ENCODE assay signal across 22 cellular contexts in the genomic region with DNA sequence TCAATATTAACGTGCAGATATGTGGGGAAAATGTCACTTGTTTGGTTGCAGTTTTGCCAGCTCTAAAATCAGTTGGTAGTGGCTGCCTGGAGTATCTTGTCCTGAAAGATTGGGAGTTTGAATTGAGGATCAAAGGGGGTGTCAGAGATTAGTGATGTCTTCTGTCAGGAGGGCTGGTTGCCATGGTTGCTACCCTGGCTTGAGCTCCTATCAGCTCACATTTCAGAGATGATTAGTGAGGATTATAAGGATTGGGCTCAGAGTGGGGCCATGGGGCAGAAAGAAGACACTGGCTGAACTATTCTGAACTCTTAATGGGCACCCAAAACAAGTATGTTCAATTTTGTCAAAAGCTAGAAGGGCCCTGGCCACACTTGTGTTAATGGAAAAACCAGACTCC.
DNase-seq lines count a peak whose midpoint lies in the region; ATAC-seq and TF ChIP-seq lines count a peak whose summit lies in the region.
"Had no signal": no experiment of that assay in that cellular context is flagged by ENCODE, and none has a peak within 500 bp of the region (broad histone marks: within the 10 kb centered on the region; RNA-seq: fewer than 3 reads in every experiment).

No MANE protein-coding gene starts in this region.

- H3K14ac ChIP-seq in IMR-90 (replicated peaks; ENCODE audit: low read depth, low read length): no peak overlapping the region

- no peaks in the 10 kb centered on the region for H3K27me3 Mint-ChIP-seq in type B pancreatic cell

- TF ChIP-seq RAD21 in IMR-90 (IDR thresholded peaks at IDR 0.05; ENCODE audit: low read length): no peak

- dilution Hi-C loops in IMR-90 (cut with HindIII; ENCODE audit: low sequenced_read_pairs, unreplicated experiment): no loop called here

- H2AK9ac ChIP-seq in IMR-90 (replicated peaks; ENCODE audit: low read depth, low read length, poor library complexity): no peak overlapping the region

- H3K4me3 Mint-ChIP-seq in type B pancreatic cell: peak overlapping the region; percentile 46
- H3K4me3 Mint-ChIP-seq: activated naive CD8-positive, alpha-beta T cell treated with anti-CD3 and anti-CD28 coated beads, Interleukin-2, amount 50 U/mL, for 24 hours; T-cell had no signal

- peaks cover 3% of the 10 kb centered on the region; the same call in 1 of the 2 replicates for H3K36me3 ChIP-seq in IMR-90 (ENCODE audit: control insufficient read depth, insufficient read depth, low read length)
- H3K36me3 ChIP-seq in SJCRH30: no peaks in the 10 kb centered on the region
- no peaks in the 10 kb centered on the region for H3K36me3 ChIP-seq in mesendoderm (ENCODE audit: control insufficient read depth, insufficient read depth, low read length)
- H3K36me3 ChIP-seq in tibial artery: no peaks in the 10 kb centered on the region
- no peaks in the 10 kb centered on the region for H3K36me3 ChIP-seq in ovary
- H3K36me3 ChIP-seq: heart right ventricle had no signal

- BruUV-seq in IMR-90 (replicated peaks; lab: Mats Ljungman, UMichigan): no TSS peak

- TF ChIP-seq POLR2A in IMR-90 (IDR thresholded peaks at IDR 0.05; ENCODE audit: low read depth, low read length): no peak
- TF ChIP-seq POLR2A in ovary (IDR thresholded peaks at IDR 0.05): no peak

- peaks cover 70% of the 10 kb centered on the region for H3K4me1 Mint-ChIP-seq in type B pancreatic cell (ENCODE audit: unreplicated experiment)
- H3K4me1 Mint-ChIP-seq: activated naive CD8-positive, alpha-beta T cell treated with anti-CD3 and anti-CD28 coated beads, Interleukin-2, amount 50 U/mL, for 24 hours; T-cell had no signal

- intact Hi-C loops in IMR-90 (cut with micrococcal nuclease) (no loop called here), tibial artery (cut with DNase I; ENCODE audit: low total_unique reads) (no loop called here), ovary (cut with DNase I) (no loop called here)

- CTCF ChIA-PET in IMR-90 (lab: Yijun Ruan, JAX): no interaction called here

- H3K18ac ChIP-seq in IMR-90 (ENCODE audit: low read depth, low read length): peak overlapping the region; percentile 16; the same call in 1 of the 2 replicates
- H3K18ac ChIP-seq in mesendoderm (ENCODE audit: low read length): peak overlapping the region; percentile 89

- H3K4me3 ChIP-seq in IMR-90 (ENCODE audit: insufficient read depth, low read depth, low read length) (no peak overlapping the region), SJCRH30 (no peak overlapping the region), mesendoderm (ENCODE audit: low read length) (no peak overlapping the region), tibial artery (no peak overlapping the region), ovary (no peak overlapping the region)
- H3K4me3 ChIP-seq: heart right ventricle, SJSA1 had no signal

- H3K9me3 ChIP-seq in IMR-90 (ENCODE audit: control insufficient read depth, insufficient read depth, low read length): no peaks in the 10 kb centered on the region
- no peaks in the 10 kb centered on the region for H3K9me3 ChIP-seq in SJCRH30 (replicated peaks)
- no peaks in the 10 kb centered on the region for H3K9me3 ChIP-seq in tibial artery
- no peaks in the 10 kb centered on the region for H3K9me3 ChIP-seq in ovary
- H3K9me3 ChIP-seq: heart right ventricle, SJSA1 had no signal

- H3K4me2 ChIP-seq in IMR-90 (ENCODE audit: low read depth, low read length) (no peak overlapping the region), mesendoderm (ENCODE audit: low read length) (no peak overlapping the region)

- ATAC-seq in IMR-90 (ENCODE audit: low read depth): no peak
- ATAC-seq: activated naive CD8-positive, alpha-beta T cell treated with anti-CD3 and anti-CD28 coated beads, Interleukin-2, amount 50 U/mL, for 24 hours; heart right ventricle; right cardiac atrium; T-cell had no signal

- peaks cover 39 to 88% of the 10 kb centered on the region in 2 experiments for H3K79me1 ChIP-seq in IMR-90 (ENCODE audit: low read depth in 1 of 2, low read length in 2 of 2)
- H3K79me1 ChIP-seq in mesendoderm (ENCODE audit: low read length): peaks cover 11% of the 10 kb centered on the region

- DNase-seq in IMR-90 (no peak), SJCRH30 (peak; percentile 29 to 63), mesendoderm (peak; percentile 95), type B pancreatic cell (ENCODE audit: extremely low spot score, unreplicated experiment) (no peak), EL (no peak), tibial artery (no peak), ovary (no peak)
- DNase-seq: activated CD8-positive, alpha-beta memory T cell treated with anti-CD3 and anti-CD28 coated beads for 24 hours; activated gamma-delta T cell; activated naive CD8-positive, alpha-beta T cell treated with anti-CD3 and anti-CD28 coated beads, Interleukin-2, amount 50 U/mL, for 24 hours; activated T-cell treated with anti-CD3 and anti-CD28 coated beads, Interleukin-2, amount 50 U/mL, for 1 hour; cerebellar nuclear complex; DMS 273 treated with DMSO at 0.1 percent for 48 hours; H7; heart right ventricle; mammary epithelial cell; NCI-H1694 treated with DMSO at 0.1 percent for 48 hours; right cardiac atrium; stimulated activated CD4-positive, alpha-beta T cell treated with anti-CD3 and anti-CD28 coated beads, Interleukin-4, amount 100 ng/mL, for 4 hours; stimulated activated naive CD4-positive, alpha-beta T cell; T-cell had no signal

- in situ Hi-C loops in IMR-90 (cut with MboI; ENCODE audit: low sequenced_read_pairs): no loop called here

- H4K8ac ChIP-seq in IMR-90 (ENCODE audit: low read depth in 2 of 2, low read length in 2 of 2) (peak overlapping the region in 1 of 2 experiments; percentile 19; a peak in 1 of 4 replicates), mesendoderm (ENCODE audit: low read depth, low read length) (no peak overlapping the region)

- H3K9me1 ChIP-seq in IMR-90 (ENCODE audit: insufficient read depth, low read length): peaks cover 22% of the 10 kb centered on the region

- H2AFZ ChIP-seq in IMR-90 (replicated peaks; ENCODE audit: low read length, poor library complexity): no peak overlapping the region

- TF ChIP-seq EP300 in ovary (IDR thresholded peaks at IDR 0.05): no peak

- peaks cover 19% of the 10 kb centered on the region for H4K20me1 ChIP-seq in IMR-90 (ENCODE audit: insufficient read depth, low read length)

- no peak overlapping the region for H4K91ac ChIP-seq in IMR-90 (ENCODE audit: insufficient read depth, low read depth, low read length)

- H3K27me3 ChIP-seq in IMR-90 (ENCODE audit: control insufficient read depth, insufficient read depth, low read length): no peaks in the 10 kb centered on the region
- H3K27me3 ChIP-seq in SJCRH30: no peaks in the 10 kb centered on the region
- H3K27me3 ChIP-seq in mesendoderm (ENCODE audit: insufficient read depth, low read length, poor library complexity): no peaks in the 10 kb centered on the region
- H3K27me3 ChIP-seq in tibial artery: no peaks in the 10 kb centered on the region
- H3K27me3 ChIP-seq in ovary: no peaks in the 10 kb centered on the region
- H3K27me3 ChIP-seq: heart right ventricle, SJSA1 had no signal

- H3K23ac ChIP-seq in IMR-90 (ENCODE audit: low read depth, low read length) (peak overlapping the region; percentile 37; the same call in 1 of the 2 replicates), mesendoderm (ENCODE audit: low read length) (no peak overlapping the region)

- peaks cover 9% of the 10 kb centered on the region for H3K79me2 ChIP-seq in mesendoderm (ENCODE audit: control insufficient read depth, insufficient read depth, low read length)

- WGBS in IMR-90 (ENCODE audit: extremely low coverage in 2 of 2, insufficient read length in 1 of 2), 2 experiments: no CpG with 5 or more reads among the region's 1 CpG
- no CpG with 5 or more reads among the region's 1 CpG for WGBS in mesendoderm (ENCODE audit: extremely low coverage, insufficient coverage, low lambda C conversion rate)
- WGBS in ovary, 3 donors: 75 to 85% (median 77%) methylated on average over 1 of the region's 1 CpG

- H2BK5ac ChIP-seq in IMR-90 (ENCODE audit: low read depth, low read length, poor library complexity, severe bottlenecking) (no peak overlapping the region), mesendoderm (ENCODE audit: low read length) (peak overlapping the region; percentile 51)

- H2AK5ac ChIP-seq in IMR-90 (ENCODE audit: low read depth, low read length) (peak overlapping the region; percentile 56), mesendoderm (ENCODE audit: low read length) (no peak overlapping the region)

- H4K5ac ChIP-seq in IMR-90 (ENCODE audit: low read depth, low read length) (0 out of 2 replicates have a peak overlapping the region, but pooled peaks have one; percentile 9), mesendoderm (ENCODE audit: low read length) (no peak overlapping the region)

- H3K9ac ChIP-seq in IMR-90 (ENCODE audit: low read depth, low read length): no peak overlapping the region
- H3K9ac ChIP-seq in mesendoderm (ENCODE audit: low read length): no peak overlapping the region

- TF ChIP-seq CTCF in IMR-90 (conservative IDR thresholded peaks at IDR 0.05; ENCODE audit: low read depth, low read length) (no peak), type B pancreatic cell (conservative IDR thresholded peaks at IDR 0.05) (no peak), tibial artery (IDR thresholded peaks at IDR 0.05) (no peak), ovary (IDR thresholded peaks at IDR 0.05) (no peak)

- no peaks in the 10 kb centered on the region for H3K9me3 Mint-ChIP-seq in type B pancreatic cell
- H3K9me3 Mint-ChIP-seq: activated naive CD8-positive, alpha-beta T cell treated with anti-CD3 and anti-CD28 coated beads, Interleukin-2, amount 50 U/mL, for 24 hours; T-cell had no signal

- H3K4me1 ChIP-seq in IMR-90 (ENCODE audit: control insufficient read depth, insufficient read depth, low read length): peaks cover 33% of the 10 kb centered on the region
- peaks cover 32% of the 10 kb centered on the region for H3K4me1 ChIP-seq in SJCRH30
- H3K4me1 ChIP-seq in mesendoderm (ENCODE audit: control insufficient read depth, low read depth, low read length): peaks cover 21% of the 10 kb centered on the region
- H3K4me1 ChIP-seq in tibial artery: peaks cover 0 to 29% (median 7%) of the 10 kb centered on the region in 4 donors
- H3K4me1 ChIP-seq in ovary (ENCODE audit: insufficient read depth): peaks cover 6% of the 10 kb centered on the region

- POLR2A ChIA-PET in IMR-90 (lab: Charles Lee; ENCODE audit: unreplicated experiment): no interaction called here

- peak overlapping the region; percentile 8; the same call in 1 of the 2 replicates for H3K4ac ChIP-seq in IMR-90 (ENCODE audit: low read depth, low read length)
- no peak overlapping the region for H3K4ac ChIP-seq in mesendoderm (ENCODE audit: low read depth, low read length)

- H3K27ac ChIP-seq in IMR-90 (ENCODE audit: insufficient read depth, low read length) (peak overlapping the region; percentile 18; the same call in 1 of the 2 replicates), SJCRH30 (no peak overlapping the region), mesendoderm (ENCODE audit: low read depth, low read length) (peak overlapping the region; percentile 89), tibial artery (no peak overlapping the region), ovary (no peak overlapping the region)
- H3K27ac ChIP-seq: heart right ventricle, SJSA1 had no signal

- H3K56ac ChIP-seq in IMR-90 (ENCODE audit: extremely low read depth, insufficient read depth, low read length): no peak overlapping the region
- H3K56ac ChIP-seq in mesendoderm (ENCODE audit: low read length): no peak overlapping the region

- no peak overlapping the region for H2BK120ac ChIP-seq in IMR-90 (ENCODE audit: low read depth, low read length)
- H2BK120ac ChIP-seq in mesendoderm (ENCODE audit: low read depth, low read length): peak overlapping the region; percentile 68

- H2BK15ac ChIP-seq in IMR-90 (ENCODE audit: low read depth, low read length) (no peak overlapping the region; the same call in 2 of the 3 replicates), mesendoderm (replicated peaks; ENCODE audit: low read depth) (no peak overlapping the region)

- peak overlapping the region; percentile 97 for H3K27ac Mint-ChIP-seq in type B pancreatic cell
- H3K27ac Mint-ChIP-seq: activated naive CD8-positive, alpha-beta T cell treated with anti-CD3 and anti-CD28 coated beads, Interleukin-2, amount 50 U/mL, for 24 hours; T-cell had no signal

- no peak overlapping the region for H2BK20ac ChIP-seq in IMR-90 (ENCODE audit: low read depth, low read length)

- peaks cover 27% of the 10 kb centered on the region for H3K36me3 Mint-ChIP-seq in type B pancreatic cell
- H3K36me3 Mint-ChIP-seq: T-cell had no signal

Comparison
In these comparisons a context has a peak if more than half of its experiments do, and no peak if none do; other contexts are left out.
1. DNase-seq: peak in SJCRH30 (2 of 2) and mesendoderm (single experiment); none in IMR-90 (single experiment), type B pancreatic cell (single experiment), EL (single experiment), tibial artery (0 of 2) and ovary (0 of 5).
2. H3K27ac ChIP-seq: peak in IMR-90 (single experiment) and mesendoderm (single experiment); none in SJCRH30 (single experiment), tibial artery (0 of 2) and ovary (0 of 2).